ENCODE assay signal across 16 cellular contexts in genomic region chr12:116442304-116442703, GRCh38.
DNase-seq lines count a peak whose midpoint lies in the region; ATAC-seq and TF ChIP-seq lines count a peak whose summit lies in the region.
"Had no signal": no experiment of that assay in that cellular context is flagged by ENCODE, and none has a peak within 500 bp of the region (broad histone marks: within the 10 kb centered on the region; RNA-seq: fewer than 3 reads in every experiment).

No MANE protein-coding gene starts in this region.

- H3K4me2 ChIP-seq in IMR-90 (ENCODE audit: low read depth, low read length) (no peak overlapping the region), neural progenitor cell (no peak overlapping the region)
- H3K4me2 ChIP-seq: BLaER1 had no signal

- no peaks in the 10 kb centered on the region; the same call in 1 of the 2 replicates for H3K9me1 ChIP-seq in IMR-90 (ENCODE audit: insufficient read depth, low read length)

- H3K27ac ChIP-seq in IMR-90 (ENCODE audit: insufficient read depth, low read length) (no peak overlapping the region), neural progenitor cell (no peak overlapping the region), thyroid gland (no peak overlapping the region)
- H3K27ac ChIP-seq: BLaER1, GM23248 had no signal

- H3K9me3 Mint-ChIP-seq in WTC11, result no peaks in the 10 kb centered on the region
- no peaks in the 10 kb centered on the region for H3K9me3 Mint-ChIP-seq in neural progenitor cell
- H3K9me3 Mint-ChIP-seq: CD14-positive monocyte; CD4-positive, alpha-beta T cell; CD8-positive, alpha-beta memory T cell had no signal

- no peaks in the 10 kb centered on the region for H4K20me1 ChIP-seq in IMR-90 (ENCODE audit: insufficient read depth, low read length)
- H4K20me1 ChIP-seq in neural progenitor cell (ENCODE audit: low read depth), result no peaks in the 10 kb centered on the region
- H4K20me1 ChIP-seq: BLaER1 had no signal

- no peak overlapping the region for H4K5ac ChIP-seq in IMR-90 (ENCODE audit: low read depth, low read length)

- intact Hi-C loops in IMR-90 (cut with micrococcal nuclease) (no loop called here), thyroid gland (cut with DNase I) (no loop called here)

- no peak overlapping the region for H3K56ac ChIP-seq in IMR-90 (ENCODE audit: extremely low read depth, insufficient read depth, low read length)

- WGBS in IMR-90 (ENCODE audit: extremely low coverage in 2 of 2, insufficient read length in 1 of 2), 2 experiments, result no CpG with 5 or more reads among the region's 3 CpGs
- WGBS in thyroid gland, 2 donors, result 90 to 100% methylated on average over 3 of the region's 3 CpGs

- BruUV-seq in IMR-90 (replicated peaks; lab: Mats Ljungman, UMichigan), result no TSS peak

- H3K36me3 Mint-ChIP-seq in WTC11 (no peaks in the 10 kb centered on the region), neural progenitor cell (no peaks in the 10 kb centered on the region)
- H3K36me3 Mint-ChIP-seq: CD14-positive monocyte; CD8-positive, alpha-beta memory T cell had no signal

- H3F3A ChIP-seq in neural progenitor cell (ENCODE audit: low read depth), result no peaks in the 10 kb centered on the region

- no peak overlapping the region for H2BK20ac ChIP-seq in IMR-90 (ENCODE audit: low read depth, low read length)

- H3K4me1 ChIP-seq in IMR-90 (ENCODE audit: control insufficient read depth, insufficient read depth, low read length) (peaks cover 3% of the 10 kb centered on the region), neural progenitor cell (peaks cover 6% of the 10 kb centered on the region), thyroid gland (no peaks in the 10 kb centered on the region)

- H3K27me3 Mint-ChIP-seq in WTC11 (ENCODE audit: low read depth) (no peaks in the 10 kb centered on the region), neural progenitor cell (ENCODE audit: insufficient read depth, low read depth) (peaks cover 11% of the 10 kb centered on the region)
- H3K27me3 Mint-ChIP-seq: CD4-positive, alpha-beta T cell had no signal

- H3K4me3 ChIP-seq in IMR-90 (ENCODE audit: insufficient read depth, low read depth, low read length), result no peak overlapping the region
- H3K4me3 ChIP-seq in neural progenitor cell, result no peak overlapping the region
- H3K4me3 ChIP-seq in thyroid gland (replicated peaks in 1 of 3), result no peak overlapping the region
- H3K4me3 ChIP-seq: BLaER1, GM23248 had no signal

- no peak overlapping the region for H3K18ac ChIP-seq in IMR-90 (ENCODE audit: low read depth, low read length)

- ATAC-seq in IMR-90 (ENCODE audit: low read depth), result no peak
- ATAC-seq in WTC11, result no peak

- no peak overlapping the region for H2BK120ac ChIP-seq in IMR-90 (ENCODE audit: low read depth, low read length)

- no peak overlapping the region for H4K91ac ChIP-seq in IMR-90 (ENCODE audit: insufficient read depth, low read depth, low read length)

- TF ChIP-seq CTCF in IMR-90 (conservative IDR thresholded peaks at IDR 0.05; ENCODE audit: low read depth, low read length) (no peak), WTC11 (IDR thresholded peaks at IDR 0.05) (no peak), neural progenitor cell (IDR thresholded peaks at IDR 0.05) (no peak), thyroid gland (IDR thresholded peaks at IDR 0.05) (no peak)

- H3K79me2 ChIP-seq in neural progenitor cell (ENCODE audit: low read depth), result no peaks in the 10 kb centered on the region

- H3K4ac ChIP-seq in IMR-90 (ENCODE audit: low read depth, low read length), result peak overlapping the region; percentile 43; the same call in 1 of the 2 replicates

- peak overlapping the region; percentile 47; the same call in 1 of the 2 replicates for H2AK5ac ChIP-seq in IMR-90 (ENCODE audit: low read depth, low read length)

- H3K14ac ChIP-seq in IMR-90 (replicated peaks; ENCODE audit: low read depth, low read length), result no peak overlapping the region

- H3K36me3 ChIP-seq in IMR-90 (ENCODE audit: control insufficient read depth, insufficient read depth, low read length) (no peaks in the 10 kb centered on the region), neural progenitor cell (no peaks in the 10 kb centered on the region), thyroid gland (no peaks in the 10 kb centered on the region)
- H3K36me3 ChIP-seq: BLaER1 had no signal

- no peak overlapping the region for H3K23ac ChIP-seq in IMR-90 (ENCODE audit: low read depth, low read length)

- H3K27ac Mint-ChIP-seq in WTC11, result no peak overlapping the region
- H3K27ac Mint-ChIP-seq in neural progenitor cell, result peak overlapping the region; percentile 63
- H3K27ac Mint-ChIP-seq: B cell; CD4-positive, alpha-beta T cell had no signal

- H3K79me1 ChIP-seq in IMR-90 (ENCODE audit: low read depth in 1 of 2, low read length in 2 of 2), result no peaks in the 10 kb centered on the region

- H2AFZ ChIP-seq in IMR-90 (replicated peaks; ENCODE audit: low read length, poor library complexity) (no peak overlapping the region), neural progenitor cell (replicated peaks) (no peak overlapping the region)
- H2AFZ ChIP-seq: GM23248 had no signal

- H3K4me3 Mint-ChIP-seq in WTC11, result no peak overlapping the region
- no peak overlapping the region for H3K4me3 Mint-ChIP-seq in neural progenitor cell
- H3K4me3 Mint-ChIP-seq: B cell; CD14-positive monocyte; CD4-positive, alpha-beta T cell; CD8-positive, alpha-beta memory T cell had no signal

- in situ Hi-C loops in IMR-90 (cut with MboI; ENCODE audit: low sequenced_read_pairs), result no loop called here

- peaks cover 14% of the 10 kb centered on the region for H3K4me1 Mint-ChIP-seq in WTC11
- peaks cover 32% of the 10 kb centered on the region for H3K4me1 Mint-ChIP-seq in neural progenitor cell
- H3K4me1 Mint-ChIP-seq: CD8-positive, alpha-beta memory T cell had no signal

- CTCF ChIA-PET in IMR-90 (lab: Yijun Ruan, JAX), result no interaction called here
- CTCF ChIA-PET in WTC11 (lab: Charles Lee), result no interaction called here

- no peak overlapping the region for H3K9ac ChIP-seq in IMR-90 (ENCODE audit: low read depth, low read length)
- H3K9ac ChIP-seq in neural progenitor cell, result no peak overlapping the region
- H3K9ac ChIP-seq: BLaER1, GM23248 had no signal

- no peak for TF ChIP-seq RAD21 in IMR-90 (IDR thresholded peaks at IDR 0.05; ENCODE audit: low read length)

- no peak overlapping the region for H2AK9ac ChIP-seq in IMR-90 (replicated peaks; ENCODE audit: low read depth, low read length, poor library complexity)

- TF ChIP-seq POLR2A in IMR-90 (IDR thresholded peaks at IDR 0.05; ENCODE audit: low read depth, low read length), result no peak
- no peak for TF ChIP-seq POLR2A in thyroid gland (IDR thresholded peaks at IDR 0.05)

- dilution Hi-C loops in IMR-90 (cut with HindIII; ENCODE audit: low sequenced_read_pairs, unreplicated experiment), result no loop called here

- no peaks in the 10 kb centered on the region for H3K9me3 ChIP-seq in IMR-90 (ENCODE audit: control insufficient read depth, insufficient read depth, low read length)
- no peaks in the 10 kb centered on the region for H3K9me3 ChIP-seq in neural progenitor cell (ENCODE audit: low read depth)
- H3K9me3 ChIP-seq in thyroid gland, result no peaks in the 10 kb centered on the region
- H3K9me3 ChIP-seq: BLaER1 had no signal

- no peaks in the 10 kb centered on the region for H3K27me3 ChIP-seq in IMR-90 (ENCODE audit: control insufficient read depth, insufficient read depth, low read length)
- H3K27me3 ChIP-seq in neural progenitor cell, result no peaks in the 10 kb centered on the region
- no peaks in the 10 kb centered on the region for H3K27me3 ChIP-seq in thyroid gland
- H3K27me3 ChIP-seq: BLaER1 had no signal

- H4K8ac ChIP-seq in IMR-90 (ENCODE audit: low read depth in 2 of 2, low read length in 2 of 2), result no peak overlapping the region

- POLR2A ChIA-PET in IMR-90 (lab: Charles Lee; ENCODE audit: unreplicated experiment) (no interaction called here), WTC11 (lab: Charles Lee) (no interaction called here)

- H2BK5ac ChIP-seq in IMR-90 (ENCODE audit: low read depth, low read length, poor library complexity, severe bottlenecking), result no peak overlapping the region

- H2BK15ac ChIP-seq in IMR-90 (ENCODE audit: low read depth, low read length), result 0 out of 3 replicates have a peak overlapping the region, but pooled peaks have one; percentile 73

- DNase-seq in IMR-90 (no peak), WTC11 (ENCODE audit: low spot score) (no peak), neural progenitor cell (ENCODE audit: low spot score) (no peak), DMS53 (lab: John Stamatoyannopoulos, UW) (no peak), thyroid gland (no peak), NCI-H2196 treated with DMSO at 0.1 percent for 48 hours (lab: John Stamatoyannopoulos, UW; ENCODE audit: unreplicated experiment) (no peak)
- DNase-seq: CD4-positive, alpha-beta T cell; CD8-positive, alpha-beta memory T cell; DMS 273 treated with DMSO at 0.1 percent for 48 hours; DMS79 treated with DMSO at 0.1 percent for 48 hours; H7; HCEC 1CT had no signal

TF ChIP-seq in IMR-90, 13 proteins besides CTCF, POLR2A, EP300 and RAD21:
- TF ChIP-seq NFE2L2 (IDR thresholded peaks at IDR 0.05; ENCODE audit: low read depth, low read length), result no peak
- TF ChIP-seq MAZ (IDR thresholded peaks at IDR 0.05; ENCODE audit: borderline replicate concordance, low read depth, low read length), result no peak
- TF ChIP-seq SMC3 (IDR thresholded peaks at IDR 0.05; ENCODE audit: low read depth, low read length), result no peak
- TF ChIP-seq CEBPB (IDR thresholded peaks at IDR 0.05; ENCODE audit: low read depth, low read length), result no peak
TF ChIP-seq in IMR-90: peak in this region for 0.

TF ChIP-seq in WTC11, 78 proteins besides CTCF, POLR2A, EP300 and RAD21:
- TF ChIP-seq ZNF121 (CRISPR knock-in tag; IDR thresholded peaks at IDR 0.05) (peak; percentile 16; the same call in 1 of the 2 replicates), TCF7 (CRISPR knock-in tag; IDR thresholded peaks at IDR 0.05; ENCODE audit: low read depth) (no peak)
